In genomic region chrX:57771689-57772088, GRCh38 we compare ENCODE assay signal across 20 cellular contexts.
"Had no signal": no experiment of that assay in that cellular context is flagged by ENCODE, and none has a peak within 500 bp of the region (broad histone marks: within the 10 kb centered on the region; RNA-seq: fewer than 3 reads in every experiment).

No MANE protein-coding gene starts in this region.

- ATAC-seq: effector memory CD8-positive, alpha-beta T cell; heart left ventricle; mucosa of descending colon; naive thymus-derived CD8-positive, alpha-beta T cell had no signal

- DNase-seq: cortex of kidney; dorsolateral prefrontal cortex; effector memory CD8-positive, alpha-beta T cell; erythroblast; heart left ventricle; hippocampal formation; kidney glomerular epithelial cell; mucosa of descending colon; naive thymus-derived CD8-positive, alpha-beta T cell; sigmoid colon; small intestine; stimulated activated CD4-positive, alpha-beta T cell treated with anti-CD3 and anti-CD28 coated beads, Interleukin-12 subunit alpha, Interleukin-12 subunit beta, amount 100 ng/mL, for 4 hours; stimulated activated naive CD4-positive, alpha-beta T cell; stomach; substantia nigra; trophoblast cell had no signal

- H3K4me3 ChIP-seq: dorsolateral prefrontal cortex, heart left ventricle, mucosa of descending colon, right atrium auricular region, sigmoid colon, stomach, thoracic aorta had no signal

- H3K4me1 ChIP-seq: heart left ventricle, right atrium auricular region, sigmoid colon, stomach had no signal

- H3K27me3 ChIP-seq: heart left ventricle, neutrophil, right atrium auricular region, sigmoid colon, stomach had no signal

- FAIRE-seq: frontal cortex, small intestine had no signal

- H3K36me3 ChIP-seq: heart left ventricle, neutrophil, right atrium auricular region, sigmoid colon, stomach, thoracic aorta had no signal

- H3K9me3 ChIP-seq: heart left ventricle, mucosa of descending colon, neutrophil, right atrium auricular region, sigmoid colon, thoracic aorta had no signal

- H3K27ac ChIP-seq: dorsolateral prefrontal cortex, heart left ventricle, neutrophil, right atrium auricular region, sigmoid colon, stomach, thoracic aorta had no signal
